ENCODE assay signal across 37 cellular contexts in genomic region chr17:61650749-61651148, GRCh38.
"Had no signal": no experiment of that assay in that cellular context is flagged by ENCODE, and none has a peak within 500 bp of the region (broad histone marks: within the 10 kb centered on the region; RNA-seq: fewer than 3 reads in every experiment).

No MANE protein-coding gene starts in this region.

- FAIRE-seq: astrocyte, bronchial epithelial cell had no signal

- H3K4me3 Mint-ChIP-seq: activated naive CD4-positive, alpha-beta T cell treated with anti-CD3 and anti-CD28 coated beads for 36 hours; activated naive CD4-positive, alpha-beta T cell treated with anti-CD3 and anti-CD28 coated beads, Interleukin-2, amount 10 ng/mL, durations not matched to agents 7 days and 5 days; activated naive CD4-positive, alpha-beta T cell treated with anti-CD3 and anti-CD28 coated beads, Interleukin-2, amount 50 U/mL, for 24 hours; activated naive CD8-positive, alpha-beta T cell; activated naive CD8-positive, alpha-beta T cell treated with anti-CD3 and anti-CD28 coated beads for 36 hours; activated naive CD8-positive, alpha-beta T cell treated with anti-CD3 and anti-CD28 coated beads, Interleukin-2, amount 10 ng/mL, durations not matched to agents 7 days and 5 days; activated naive CD8-positive, alpha-beta T cell treated with anti-CD3 and anti-CD28 coated beads, Interleukin-2, amount 50 U/mL, for 24 hours; activated T-cell treated with anti-CD3 and anti-CD28 coated beads, Interleukin-2, amount 50 U/mL, for 24 hours; activated T-cell treated with anti-CD3 and anti-CD28 coated beads, Interleukin-2, amount 50 U/mL, for 4 hours; activated T-cell treated with anti-CD3 and anti-CD28 coated beads, Interleukin-2, amount 50 U/mL, for 72 hours; activated T-helper 1 cell treated with anti-CD3 and anti-CD28 coated beads, Interleukin-12 subunit alpha, Interleukin-12 subunit beta, Interleukin-2, Interleukin-4 antibody, amounts not matched to agents 30 ng/mL and 10 ng/mL and 1 ng/mL, durations not matched to agents 14 hours and 24 hours and 36 hours; activated T-helper 17 cell treated with anti-CD3 and anti-CD28 coated beads, Interleukin-2, amount 50 U/mL, for 72 hours; brain; central memory CD8-positive, alpha-beta T cell had no signal

- H3K27ac Mint-ChIP-seq: activated naive CD4-positive, alpha-beta T cell treated with anti-CD3 and anti-CD28 coated beads for 36 hours; activated naive CD4-positive, alpha-beta T cell treated with anti-CD3 and anti-CD28 coated beads, Interleukin-2, amount 10 ng/mL, durations not matched to agents 7 days and 5 days; activated naive CD4-positive, alpha-beta T cell treated with anti-CD3 and anti-CD28 coated beads, Interleukin-2, amount 50 U/mL, for 24 hours; activated naive CD4-positive, alpha-beta T cell treated with anti-CD3 and anti-CD28 coated beads, Interleukin-2, amount 50 U/mL, for 72 hours; activated naive CD8-positive, alpha-beta T cell; activated naive CD8-positive, alpha-beta T cell treated with anti-CD3 and anti-CD28 coated beads for 36 hours; activated naive CD8-positive, alpha-beta T cell treated with anti-CD3 and anti-CD28 coated beads, Interleukin-2, amount 10 ng/mL, durations not matched to agents 7 days and 5 days; activated naive CD8-positive, alpha-beta T cell treated with anti-CD3 and anti-CD28 coated beads, Interleukin-2, amount 50 U/mL, for 24 hours; activated T-cell treated with anti-CD3 and anti-CD28 coated beads, Interleukin-2, amount 50 U/mL, for 24 hours; activated T-cell treated with anti-CD3 and anti-CD28 coated beads, Interleukin-2, amount 50 U/mL, for 72 hours; activated T-helper 1 cell treated with anti-CD3 and anti-CD28 coated beads, Interleukin-12 subunit alpha, Interleukin-12 subunit beta, Interleukin-2, Interleukin-4 antibody, amounts not matched to agents 30 ng/mL and 10 ng/mL and 1 ng/mL, durations not matched to agents 14 hours and 24 hours and 36 hours; activated T-helper 17 cell treated with anti-CD3 and anti-CD28 coated beads, Interleukin-2, amount 50 U/mL, for 72 hours; activated T-helper 2 cell treated with anti-CD3 and anti-CD28 coated beads, Interferon-gamma antibody, Interleukin-2, Interleukin-4, amounts not matched to agents 10 μg/mL and 5 μg/mL and 100 μg/mL, durations not matched to agents 14 hours and 24 hours and 36 hours; brain had no signal

- DNase-seq: activated effector memory CD4-positive, alpha-beta T cell treated with anti-CD3 and anti-CD28 coated beads, Interleukin-2, amount 50 U/mL, for 16 hours; activated effector memory CD4-positive, alpha-beta T cell treated with Interleukin-2 at 50 U/mL for 16 hours; activated gamma-delta T cell; activated gamma-delta T cell treated with Interleukin-2 at 50 U/mL for 16 hours; activated naive CD4-positive, alpha-beta T cell; activated naive CD4-positive, alpha-beta T cell treated with anti-CD3 and anti-CD28 coated beads for 36 hours; activated naive CD4-positive, alpha-beta T cell treated with anti-CD3 and anti-CD28 coated beads, Interleukin-2, amount 10 ng/mL, durations not matched to agents 7 days and 5 days; activated naive CD4-positive, alpha-beta T cell treated with anti-CD3 and anti-CD28 coated beads, Interleukin-2, amount 50 U/mL, for 16 hours; activated naive CD4-positive, alpha-beta T cell treated with Interleukin-2 at 50 U/mL for 16 hours; activated naive CD8-positive, alpha-beta T cell treated with anti-CD3 and anti-CD28 coated beads for 36 hours; activated naive CD8-positive, alpha-beta T cell treated with anti-CD3 and anti-CD28 coated beads, Interleukin-2, amount 10 ng/mL, durations not matched to agents 7 days and 5 days; activated naive CD8-positive, alpha-beta T cell treated with anti-CD3 and anti-CD28 coated beads, Interleukin-2, amount 50 U/mL, for 24 hours; activated T-cell treated with anti-CD3 and anti-CD28 coated beads, Interleukin-2, amount 50 U/mL, for 1 hour; activated T-cell treated with anti-CD3 and anti-CD28 coated beads, Interleukin-2, amount 50 U/mL, for 24 hours; activated T-cell treated with anti-CD3 and anti-CD28 coated beads, Interleukin-2, amount 50 U/mL, for 4 hours; activated T-cell treated with anti-CD3 and anti-CD28 coated beads, Interleukin-2, amount 50 U/mL, for 48 hours; activated T-cell treated with anti-CD3 and anti-CD28 coated beads, Interleukin-2, amount 50 U/mL, for 72 hours; adrenal gland; amniotic stem cell; amygdala; anterior cingulate cortex; aorta; body of pancreas; brain microvascular endothelial cell; caudate nucleus; central memory CD4-positive, alpha-beta T cell; cerebellar nuclear complex had no signal

- H3K27me3 Mint-ChIP-seq: activated naive CD4-positive, alpha-beta T cell treated with anti-CD3 and anti-CD28 coated beads, Interleukin-2, amount 10 ng/mL, durations not matched to agents 7 days and 5 days had no signal

- H3K4me1 Mint-ChIP-seq: activated naive CD4-positive, alpha-beta T cell treated with anti-CD3 and anti-CD28 coated beads, Interleukin-2, amount 10 ng/mL, durations not matched to agents 7 days and 5 days; activated naive CD4-positive, alpha-beta T cell treated with anti-CD3 and anti-CD28 coated beads, Interleukin-2, amount 50 U/mL, for 24 hours; activated naive CD8-positive, alpha-beta T cell treated with anti-CD3 and anti-CD28 coated beads for 36 hours; activated naive CD8-positive, alpha-beta T cell treated with anti-CD3 and anti-CD28 coated beads, Interleukin-2, amount 10 ng/mL, durations not matched to agents 7 days and 5 days; activated naive CD8-positive, alpha-beta T cell treated with anti-CD3 and anti-CD28 coated beads, Interleukin-2, amount 50 U/mL, for 24 hours; activated T-helper 17 cell treated with anti-CD3 and anti-CD28 coated beads, Interleukin-2, amount 50 U/mL, for 72 hours; central memory CD8-positive, alpha-beta T cell had no signal

- ATAC-seq: activated naive CD4-positive, alpha-beta T cell treated with anti-CD3 and anti-CD28 coated beads, Interleukin-2, amount 50 U/mL, for 72 hours; activated naive CD8-positive, alpha-beta T cell treated with anti-CD3 and anti-CD28 coated beads, Interleukin-2, amount 50 U/mL, for 24 hours; activated T-cell treated with anti-CD3 and anti-CD28 coated beads, Interleukin-2, amount 50 U/mL, for 4 hours; activated T-cell treated with anti-CD3 and anti-CD28 coated beads, Interleukin-2, amount 50 U/mL, for 72 hours; activated T-helper 17 cell treated with anti-CD3 and anti-CD28 coated beads, Interleukin-2, amount 50 U/mL, for 72 hours; body of pancreas had no signal

- H3K9me3 Mint-ChIP-seq: activated naive CD4-positive, alpha-beta T cell treated with anti-CD3 and anti-CD28 coated beads, Interleukin-2, amount 10 ng/mL, durations not matched to agents 7 days and 5 days had no signal

- H3K36me3 Mint-ChIP-seq: activated naive CD4-positive, alpha-beta T cell treated with anti-CD3 and anti-CD28 coated beads, Interleukin-2, amount 10 ng/mL, durations not matched to agents 7 days and 5 days; brain had no signal
